Comparison of ENCODE assay signal across 12 cellular contexts in genomic region chr16:20905576-20905975, GRCh38. TPM values are rescaled to one million over a fixed set of nuclear protein-coding genes. Genes with fewer than 3 reads are reported as not detected.
DNase-seq lines count a peak whose midpoint lies in the region; ATAC-seq and TF ChIP-seq lines count a peak whose summit lies in the region.
"Had no signal": no experiment of that assay in that cellular context is flagged by ENCODE, and none has a peak within 500 bp of the region (broad histone marks: within the 10 kb centered on the region; RNA-seq: fewer than 3 reads in every experiment).

No MANE protein-coding gene starts in this region.

- H3K79me2 ChIP-seq in osteoblast (ENCODE audit: insufficient read depth, low read length), result peaks cover 36% of the 10 kb centered on the region

- DNase-seq in right atrium auricular region (ENCODE audit: low spot score) (no peak), left cardiac atrium (no peak), esophagus squamous epithelium (lab: John Stamatoyannopoulos, UW) (no peak), osteoblast (ENCODE audit: insufficient read length, low spot score, missing footprints) (no peak), aorta (no peak), left colon (no peak), AG20443 (ENCODE audit: low spot score) (no peak)
- DNase-seq: ACHN, KG1, NCI-H2171 treated with DMSO at 0.1 percent for 48 hours, posterior cingulate gyrus had no signal

- H3K4me3 ChIP-seq in right atrium auricular region, result no peak overlapping the region
- H3K4me3 ChIP-seq in esophagus squamous epithelium, result no peak overlapping the region
- peak overlapping the region; percentile 10 for H3K4me3 ChIP-seq in osteoblast (ENCODE audit: insufficient read depth, low read length)
- H3K4me3 ChIP-seq in aorta (ENCODE audit: low read length in 2 of 2), result no peak overlapping the region

- no peaks in the 10 kb centered on the region for H4K20me1 ChIP-seq in osteoblast (ENCODE audit: insufficient read depth, low read length)

- TF ChIP-seq POLR2A in esophagus squamous epithelium (IDR thresholded peaks at IDR 0.05), result no peak

- no peaks in the 10 kb centered on the region for H3K36me3 ChIP-seq in right atrium auricular region
- H3K36me3 ChIP-seq in esophagus squamous epithelium, result no peaks in the 10 kb centered on the region
- H3K36me3 ChIP-seq in osteoblast (ENCODE audit: insufficient read depth, low read length), result no peaks in the 10 kb centered on the region
- no peaks in the 10 kb centered on the region for H3K36me3 ChIP-seq in aorta (ENCODE audit: control insufficient read depth in 1 of 2, insufficient read depth in 2 of 2, low read length in 1 of 2)

- H3K9me3 ChIP-seq in right atrium auricular region, result no peaks in the 10 kb centered on the region
- no peaks in the 10 kb centered on the region for H3K9me3 ChIP-seq in esophagus squamous epithelium
- H3K9me3 ChIP-seq in osteoblast (ENCODE audit: low read depth, low read length), result no peaks in the 10 kb centered on the region
- no peaks in the 10 kb centered on the region for H3K9me3 ChIP-seq in aorta (ENCODE audit: control insufficient read depth, low read length)

- 59 to 61% methylated on average over 3 of the region's 3 CpGs for WGBS in esophagus squamous epithelium, 2 donors
- WGBS in aorta, 2 donors, result 14 to 18% methylated on average over 3 of the region's 3 CpGs

- H3K4me1 ChIP-seq in right atrium auricular region (peaks cover 0 to 66% of the 10 kb centered on the region in 2 donors), esophagus squamous epithelium (peaks cover 26 to 76% (median 53%) of the 10 kb centered on the region in 3 donors), osteoblast (ENCODE audit: insufficient read depth, low read length) (peaks cover 66% of the 10 kb centered on the region), aorta (ENCODE audit: control insufficient read depth in 1 of 2, insufficient read depth in 2 of 2, low read length in 2 of 2) (peaks cover 4 to 27% of the 10 kb centered on the region in 2 donors)

- H3K27me3 ChIP-seq in right atrium auricular region, result no peaks in the 10 kb centered on the region
- H3K27me3 ChIP-seq in esophagus squamous epithelium, result no peaks in the 10 kb centered on the region
- H3K27me3 ChIP-seq in osteoblast (ENCODE audit: insufficient read depth, low read length), result no peaks in the 10 kb centered on the region
- H3K27me3 ChIP-seq in aorta (ENCODE audit: control insufficient read depth in 1 of 2, insufficient read depth in 2 of 2, low read length in 1 of 2), result no peaks in the 10 kb centered on the region

- no peak for ATAC-seq in left cardiac atrium
- ATAC-seq in aorta (ENCODE audit: low FRiP score), result no peak
- no peak for ATAC-seq in HG02884 (IDR thresholded peaks at IDR 0.05; ENCODE audit: unreplicated experiment)
- ATAC-seq in left colon, result no peak

- H2AFZ ChIP-seq in osteoblast (ENCODE audit: low read length), result no peak overlapping the region

- peak overlapping the region; percentile 69 for H3K4me2 ChIP-seq in osteoblast (ENCODE audit: insufficient read depth, low read length)

- peak overlapping the region; percentile 79 to 86 for H3K27ac ChIP-seq in right atrium auricular region
- H3K27ac ChIP-seq in esophagus squamous epithelium, result peak overlapping the region; percentile 49 to 99 (median 96)
- peak overlapping the region; percentile 90 for H3K27ac ChIP-seq in osteoblast (ENCODE audit: low read depth, low read length)
- peak overlapping the region; percentile 80 to 99 for H3K27ac ChIP-seq in aorta (ENCODE audit: low read depth in 1 of 2, low read length in 2 of 2)

- intact Hi-C loops in left cardiac atrium (cut with DNase I), result loop anchor here in 1 of 2 donors (10.0 kb wide), 1 partner anchor 51 kb away; no protein-coding TSS in a partner anchor
- intact Hi-C loops in esophagus squamous epithelium (cut with DNase I), result no loop called here
- intact Hi-C loops in aorta (cut with DNase I), result loop anchor here in 1 of 2 donors (10.0 kb wide), 1 partner anchor 1299 kb away; the partner anchor contains the start of gene EEF2K
- intact Hi-C loops in left colon (cut with DNase I, micrococcal nuclease), result no loop called here

- TF ChIP-seq CTCF in right atrium auricular region (IDR thresholded peaks at IDR 0.05) (no peak), esophagus squamous epithelium (IDR thresholded peaks at IDR 0.05) (no peak), osteoblast (IDR thresholded peaks at IDR 0.05; ENCODE audit: extremely low read depth, low read depth, low read length) (no peak)

RNA-seq across cellular contexts. Expression of gene LYRM1, which starts 5.0 kb away (rescaled TPM):
- total RNA-seq in right atrium auricular region (10 to 100 TPM; 54.2 to 58.7 TPM), left cardiac atrium (10 to 100 TPM; 32.6 TPM), esophagus squamous epithelium (10 to 100 TPM; 21.9 to 37.9 (median 34.3) TPM), osteoblast (42.7 and 44.9 TPM in 2 replicates), aorta (10 to 100 TPM; 18.1 to 24.3 TPM), left colon (10 to 100 TPM; 11.7 to 20.1 TPM)
- polyA plus RNA-seq in aorta, result 10 to 100 TPM; 27.3 to 44.2 TPM

RNA-seq across cellular contexts. Expression of gene DCUN1D3, which starts 5.4 kb away (rescaled TPM):
- total RNA-seq in right atrium auricular region (10 to 100 TPM in 1 of 2 donors, 1 to 10 TPM in 1; 10.0 to 13.4 TPM), left cardiac atrium (10 to 100 TPM; 15.6 to 27.4 TPM), esophagus squamous epithelium (10 to 100 TPM; 14.5 to 37.2 (median 19.4) TPM), osteoblast (26.2 and 33.7 TPM in 2 replicates), aorta (10 to 100 TPM; 29.5 to 54.5 TPM), left colon (10 to 100 TPM; 12.4 to 14.0 TPM)
- polyA plus RNA-seq in aorta, result 1 to 10 TPM; 3.9 to 4.1 TPM
